15 cellular contexts compared by ENCODE assay signal in genomic region chr7:122743211-122743610, GRCh38. TPM values are rescaled to one million over a fixed set of nuclear protein-coding genes. Genes with fewer than 3 reads are reported as not detected.
"Had no signal": no experiment of that assay in that cellular context is flagged by ENCODE, and none has a peak within 500 bp of the region (broad histone marks: within the 10 kb centered on the region; RNA-seq: fewer than 3 reads in every experiment).

No MANE protein-coding gene starts in this region.

- H3K4me3 Mint-ChIP-seq: activated CD8-positive, alpha-beta T cell treated with anti-CD3 and anti-CD28 coated beads for 36 hours; activated naive CD8-positive, alpha-beta T cell treated with anti-CD3 and anti-CD28 coated beads, Interleukin-2, amount 10 ng/mL, durations not matched to agents 7 days and 5 days had no signal

- H3K36me3 Mint-ChIP-seq: activated naive CD8-positive, alpha-beta T cell treated with anti-CD3 and anti-CD28 coated beads, Interleukin-2, amount 10 ng/mL, durations not matched to agents 7 days and 5 days had no signal

- FAIRE-seq: colon had no signal

- H3K4me1 Mint-ChIP-seq: activated naive CD8-positive, alpha-beta T cell treated with anti-CD3 and anti-CD28 coated beads, Interleukin-2, amount 10 ng/mL, durations not matched to agents 7 days and 5 days had no signal

- H3K27ac Mint-ChIP-seq: activated CD8-positive, alpha-beta T cell treated with anti-CD3 and anti-CD28 coated beads for 36 hours; activated naive CD8-positive, alpha-beta T cell treated with anti-CD3 and anti-CD28 coated beads, Interleukin-2, amount 10 ng/mL, durations not matched to agents 7 days and 5 days had no signal

- H3K36me3 ChIP-seq: stomach, thoracic aorta had no signal

- H3K4me1 ChIP-seq: parathyroid adenoma, stomach had no signal

- H3K9me3 Mint-ChIP-seq: activated naive CD8-positive, alpha-beta T cell treated with anti-CD3 and anti-CD28 coated beads, Interleukin-2, amount 10 ng/mL, durations not matched to agents 7 days and 5 days had no signal

- H3K4me3 ChIP-seq: stomach, thoracic aorta had no signal

- H3K27me3 Mint-ChIP-seq: activated CD8-positive, alpha-beta T cell treated with anti-CD3 and anti-CD28 coated beads for 36 hours; activated naive CD8-positive, alpha-beta T cell treated with anti-CD3 and anti-CD28 coated beads, Interleukin-2, amount 10 ng/mL, durations not matched to agents 7 days and 5 days had no signal

- H3K79me2 ChIP-seq: parathyroid adenoma had no signal

- H2AFZ ChIP-seq: parathyroid adenoma had no signal

- ATAC-seq: activated CD8-positive, alpha-beta T cell treated with anti-CD3 and anti-CD28 coated beads for 36 hours had no signal

- H3K9me3 ChIP-seq: stomach, thoracic aorta had no signal

- H3K27ac ChIP-seq: parathyroid adenoma, stomach, thoracic aorta had no signal

- H3K27me3 ChIP-seq: stomach had no signal

- H3K9ac ChIP-seq: parathyroid adenoma had no signal

- DNase-seq: activated CD4-positive, alpha-beta T cell treated with anti-CD3 and anti-CD28 coated beads for 4 hours; activated CD8-positive, alpha-beta memory T cell treated with anti-CD3 and anti-CD28 coated beads, Interleukin-2, amount 50 U/mL, for 48 hours; activated CD8-positive, alpha-beta T cell treated with anti-CD3 and anti-CD28 coated beads for 36 hours; activated naive CD8-positive, alpha-beta T cell treated with anti-CD3 and anti-CD28 coated beads, Interleukin-2, amount 10 ng/mL, durations not matched to agents 7 days and 5 days; aorta; kidney glomerular epithelial cell; midbrain; retina; stimulated activated CD4-positive, alpha-beta T cell treated with anti-CD3 and anti-CD28 coated beads, Interleukin-15, amount 100 ng/mL, for 24 hours; stimulated activated CD4-positive, alpha-beta T cell treated with anti-CD3 and anti-CD28 coated beads, Interleukin-4, amount 100 ng/mL, for 24 hours; stomach; T1000 had no signal

RNA-seq across cellular contexts. Expression of gene RNF148, which starts 40.5 kb away (rescaled TPM):
- polyA plus RNA-seq: aorta had no signal

RNA-seq across cellular contexts. Expression of gene RNF133, which starts 44.3 kb away (rescaled TPM):
- polyA plus RNA-seq: stomach had no signal
